8 cellular contexts compared by ENCODE assay signal in genomic region chr22:20858615-20859416, GRCh38. TPM values are rescaled to one million over a fixed set of nuclear protein-coding genes. Genes with fewer than 3 reads are reported as not detected.
DNase-seq lines count a peak whose midpoint lies in the region; ATAC-seq and TF ChIP-seq lines count a peak whose summit lies in the region.

TSS of gene PI4KA (minus strand) at chr22:20858811. CDS start at chr22:20858725, 86 bp downstream.
TSS of gene SNAP29 (plus strand) at chr22:20859007. CDS start at chr22:20859111, 104 bp downstream.

- peaks cover 40% of the 10 kb centered on the region for H3K36me3 Mint-ChIP-seq in activated T-cell treated with anti-CD3 and anti-CD28 coated beads, Interleukin-2, amount 50 U/mL, for 24 hours (ENCODE audit: low read depth)

- peaks cover 17 to 18% of the 10 kb centered on the region in 2 donors for H3K4me1 ChIP-seq in mucosa of rectum (ENCODE audit: control insufficient read depth in 2 of 2, insufficient read depth in 2 of 2, low read length in 2 of 2)

- peak within 1 kb of the TSS; percentile 75 to 94 for H3K9ac ChIP-seq in mucosa of rectum (ENCODE audit: low read depth in 1 of 2, low read length in 2 of 2)

- peak; percentile 78 for ATAC-seq in GM21717 (IDR thresholded peaks at IDR 0.05; ENCODE audit: unreplicated experiment)

- no peaks in the 10 kb centered on the region for H3K36me3 ChIP-seq in mucosa of rectum (ENCODE audit: control insufficient read depth in 2 of 2, insufficient read depth in 2 of 2, low read length in 2 of 2)

- H3K27me3 ChIP-seq in mucosa of rectum (ENCODE audit: control insufficient read depth in 2 of 2, insufficient read depth in 2 of 2, low read length in 2 of 2): no peaks in the 10 kb centered on the region

- peak; percentile 82 for TF ChIP-seq POLR2A in erythroblast (IDR thresholded peaks at IDR 0.05; ENCODE audit: low read length)

- peak within 1 kb of the TSS; percentile 86 for H3K4me3 Mint-ChIP-seq in activated T-cell treated with anti-CD3 and anti-CD28 coated beads, Interleukin-2, amount 50 U/mL, for 24 hours

- no peaks in the 10 kb centered on the region for H3K9me3 ChIP-seq in mucosa of rectum (ENCODE audit: control insufficient read depth in 2 of 2, low read length in 2 of 2)

- peak within 1 kb of the TSS; percentile 79 to 97 for H3K4me3 ChIP-seq in mucosa of rectum (ENCODE audit: low read length in 2 of 2)

- H3K4me1 Mint-ChIP-seq in activated T-cell treated with anti-CD3 and anti-CD28 coated beads, Interleukin-2, amount 50 U/mL, for 24 hours (ENCODE audit: low read depth): peaks cover 63% of the 10 kb centered on the region

- no peaks in the 10 kb centered on the region for H3K27me3 Mint-ChIP-seq in activated T-cell treated with anti-CD3 and anti-CD28 coated beads, Interleukin-2, amount 50 U/mL, for 24 hours

- H3K27ac ChIP-seq in mucosa of rectum (ENCODE audit: low read depth in 2 of 2, low read length in 2 of 2): peak within 1 kb of the TSS; percentile 84 to 86

- no peaks in the 10 kb centered on the region for H3K9me3 Mint-ChIP-seq in activated T-cell treated with anti-CD3 and anti-CD28 coated beads, Interleukin-2, amount 50 U/mL, for 24 hours

- peak; percentile 87 for DNase-seq in DMS153 treated with DMSO at 0.1 percent for 48 hours (lab: John Stamatoyannopoulos, UW; ENCODE audit: unreplicated experiment)
- DNase-seq in KBM-7: peak; percentile 97
- peak; percentile 97 for DNase-seq in activated T-cell treated with anti-CD3 and anti-CD28 coated beads, Interleukin-2, amount 50 U/mL, for 24 hours
- DNase-seq in erythroblast (lab: John Stamatoyannopoulos, UW): peak; percentile 99
- DNase-seq in stimulated activated CD8-positive, alpha-beta memory T cell treated with anti-CD3 and anti-CD28 coated beads, Interleukin-4, amount 100 ng/mL, for 4 hours (ENCODE audit: low read depth in 2 of 2, low spot score in 1 of 2): peak; percentile 91 to 96

- in situ Hi-C loops in KBM-7 (cut with MboI; ENCODE audit: low pct_unique_long_range_greater_than_20kb, low sequenced_read_pairs): no loop called here

- H3K27ac Mint-ChIP-seq in activated T-cell treated with anti-CD3 and anti-CD28 coated beads, Interleukin-2, amount 50 U/mL, for 24 hours: peak within 1 kb of the TSS; percentile 89

TF ChIP-seq in PFSK-1, 5 proteins besides CTCF, POLR2A, EP300 and RAD21:
- 0 out of 2 replicates have a peak, but pooled peaks have one; percentile 43 for TF ChIP-seq SIN3A (IDR thresholded peaks at IDR 0.05; ENCODE audit: borderline replicate concordance, insufficient read depth, low read length)
- TF ChIP-seq REST (IDR thresholded peaks at IDR 0.05; ENCODE audit: insufficient read depth in 1 of 2, low read depth in 2 of 2, low read length in 2 of 2): no peak
- TF ChIP-seq FOXP2 (optimal IDR thresholded peaks at IDR 0.05; ENCODE audit: borderline replicate concordance, extremely low read depth, extremely low read length, insufficient read depth): peak; percentile 98
- no peak for TF ChIP-seq TAF1 (IDR thresholded peaks at IDR 0.05; ENCODE audit: borderline replicate concordance, insufficient read depth, low read length)
- TF ChIP-seq POLR2AphosphoS5 (IDR thresholded peaks at IDR 0.05; ENCODE audit: low read depth, low read length): peak; percentile 57

RNA-seq across cellular contexts. Expression of gene PI4KA, which starts in this region (rescaled TPM):
- 87.8 TPM for polyA plus RNA-seq in PFSK-1 (2012; ENCODE audit: insufficient read length, low read depth)

RNA-seq across cellular contexts. Expression of gene SNAP29, which starts in this region (rescaled TPM):
- 42.8 TPM for polyA plus RNA-seq in PFSK-1 (2012; ENCODE audit: insufficient read length, low read depth)

Comparison
In these comparisons a context has a peak if more than half of its experiments do, and no peak if none do; other contexts are left out.
1. Peak in every context shown above with its lines: DNase-seq, ATAC-seq, H3K4me3 ChIP-seq and H3K27ac ChIP-seq.